In the genomic region with DNA sequence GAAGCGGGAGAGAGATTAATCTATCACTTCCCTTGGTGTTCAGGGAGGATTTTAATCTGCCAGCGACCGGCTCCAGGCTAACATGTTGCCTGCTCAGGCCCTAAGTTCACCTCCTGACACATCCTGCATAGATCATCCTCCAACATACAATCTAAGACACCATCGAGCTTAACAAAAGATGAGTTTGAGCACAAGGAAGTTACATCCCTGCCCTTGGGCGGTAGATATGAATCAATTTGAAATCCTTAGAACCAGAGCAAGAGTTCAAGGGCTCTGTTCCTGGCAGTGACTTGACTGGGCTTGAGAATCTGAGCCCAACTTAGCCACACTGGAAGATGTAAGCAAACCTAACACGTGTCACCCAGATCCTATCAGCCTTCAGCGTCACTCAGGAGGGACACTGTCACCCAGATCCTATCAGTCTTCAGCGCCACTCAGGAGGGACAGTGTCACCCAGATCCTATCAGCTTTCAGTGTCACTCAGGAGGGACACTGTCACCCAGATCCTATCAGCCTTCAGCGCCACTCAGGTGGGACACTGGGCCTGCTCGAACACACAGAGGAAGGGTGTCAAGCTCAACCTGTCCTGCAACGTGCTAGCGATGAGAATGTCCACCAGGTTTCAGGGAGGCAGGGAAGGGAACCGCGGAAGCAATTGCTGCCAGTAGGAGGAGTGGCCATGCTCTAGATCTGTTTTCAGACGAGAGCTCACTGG, we compare ENCODE assay signal across 20 cellular contexts. TPM values are rescaled to one million over a fixed set of nuclear protein-coding genes. Genes with fewer than 3 reads are reported as not detected.
DNase-seq lines count a peak whose midpoint lies in the region; ATAC-seq and TF ChIP-seq lines count a peak whose summit lies in the region.
"Had no signal": no experiment of that assay in that cellular context is flagged by ENCODE, and none has a peak within 500 bp of the region (broad histone marks: within the 10 kb centered on the region; RNA-seq: fewer than 3 reads in every experiment).

No MANE protein-coding gene starts in this region.

- DNase-seq in ELF-1 (ENCODE audit: low read depth, low spot score) (peak; percentile 42), brain microvascular endothelial cell (no peak), left lobe of liver (ENCODE audit: low spot score) (peak; percentile 26), nucleus accumbens (lab: John Stamatoyannopoulos, UW) (no peak)
- DNase-seq: ACHN; activated T-cell treated with anti-CD3 and anti-CD28 coated beads, Interleukin-2, amount 50 U/mL, for 72 hours; DMS 273 treated with DMSO at 0.1 percent for 48 hours; left cardiac atrium; NCI-H1417 treated with DMSO at 0.1 percent for 48 hours; NCI-H2171; NCI-H748 treated with DMSO at 0.1 percent for 48 hours; stimulated activated CD4-positive, alpha-beta T cell treated with anti-CD3 and anti-CD28 coated beads, Interleukin-15, amount 100 ng/mL, for 24 hours; thyroid gland had no signal

- H3K27ac ChIP-seq in brain microvascular endothelial cell, result no peak overlapping the region
- H3K27ac ChIP-seq: thyroid gland had no signal

- ATAC-seq in left lobe of liver (no peak), GM18867 (IDR thresholded peaks at IDR 0.05; ENCODE audit: unreplicated experiment) (no peak), GM19035 (IDR thresholded peaks at IDR 0.05; ENCODE audit: unreplicated experiment) (no peak)
- ATAC-seq: activated naive CD4-positive, alpha-beta T cell treated with anti-CD3 and anti-CD28 coated beads, Interleukin-2, amount 50 U/mL, for 72 hours; left cardiac atrium; stimulated activated effector memory CD8-positive, alpha-beta T cell treated with anti-CD3 and anti-CD28 coated beads, Interleukin-12 subunit alpha, Interleukin-12 subunit beta, amount 100 ng/mL, for 72 hours had no signal

- H3K27me3 ChIP-seq in brain microvascular endothelial cell (replicated peaks), result peaks cover 10% of the 10 kb centered on the region
- H3K27me3 ChIP-seq: thyroid gland had no signal

- no peaks in the 10 kb centered on the region for H3K36me3 ChIP-seq in brain microvascular endothelial cell (replicated peaks)
- H3K36me3 ChIP-seq: thyroid gland had no signal

- TF ChIP-seq CTCF in brain microvascular endothelial cell (IDR thresholded peaks at IDR 0.05; ENCODE audit: low read depth, low read length, missing control alignments), result peak; percentile 14

- in situ Hi-C loops in brain microvascular endothelial cell (cut with HindIII; ENCODE audit: low pct_ligation_motif_present, low sequenced_read_pairs), result no loop called here

- no peak overlapping the region for H3K4me3 ChIP-seq in brain microvascular endothelial cell (ENCODE audit: low read depth, low read length)
- H3K4me3 ChIP-seq: thyroid gland had no signal

RNA-seq across cellular contexts. Expression of a gene that starts 32.7 kb away (rescaled TPM):
- 564 TPM for total RNA-seq in left lobe of liver

RNA-seq across cellular contexts. Expression of a gene that starts 38.3 kb away (rescaled TPM):
- 0.30 TPM for total RNA-seq in left lobe of liver
- total RNA-seq: activated naive CD4-positive, alpha-beta T cell treated with anti-CD3 and anti-CD28 coated beads, Interleukin-2, amount 50 U/mL, for 72 hours; activated T-cell treated with anti-CD3 and anti-CD28 coated beads, Interleukin-2, amount 50 U/mL, for 72 hours; fibroblast of villous mesenchyme; left cardiac atrium; OCI-LY7; T-helper 2 cell treated with Interferon-gamma antibody and Interleukin-4, amounts not matched to agents 100 ng/mL and 5 ng/mL, for 36 hours; thyroid gland had no signal

RNA-seq across cellular contexts. Expression of a gene that starts 42.3 kb away (rescaled TPM):
- total RNA-seq in left lobe of liver, result not detected
- total RNA-seq: activated naive CD4-positive, alpha-beta T cell treated with anti-CD3 and anti-CD28 coated beads, Interleukin-2, amount 50 U/mL, for 72 hours; fibroblast of villous mesenchyme; thyroid gland had no signal

RNA-seq across cellular contexts. Expression of a gene that starts 46.1 kb away (rescaled TPM):
- 15.7 TPM for total RNA-seq in left lobe of liver

RNA-seq across cellular contexts. Expression of a gene that starts 56.4 kb away (rescaled TPM):
- total RNA-seq in left lobe of liver, result 3.6 TPM
- total RNA-seq: fibroblast of villous mesenchyme had no signal

Comparison
In these comparisons a context has a peak if more than half of its experiments do, and no peak if none do; other contexts are left out.
1. DNase-seq: peak in ELF-1 (single experiment) and left lobe of liver (single experiment); none in brain microvascular endothelial cell (single experiment) and nucleus accumbens (0 of 56).